In genomic region chr7:133641436-133641835, GRCh38 we compare ENCODE assay signal across 15 cellular contexts.
DNase-seq lines count a peak whose midpoint lies in the region; TF ChIP-seq lines count a peak whose summit lies in the region.
"Had no signal": no experiment of that assay in that cellular context is flagged by ENCODE, and none has a peak within 500 bp of the region (broad histone marks: within the 10 kb centered on the region; RNA-seq: fewer than 3 reads in every experiment).

No MANE protein-coding gene starts in this region.

- H3K27me3 ChIP-seq in liver (ENCODE audit: control insufficient read depth in 4 of 4, insufficient read depth in 4 of 4, low read length in 3 of 4) (no peaks in the 10 kb centered on the region), esophagus muscularis mucosa (no peaks in the 10 kb centered on the region)
- H3K27me3 ChIP-seq: BLaER1 treated with 17β-estradiol and CSF1 and Interleukin-3, amounts not matched to agents 10 nM and 100 nM had no signal

- DNase-seq in DMS53 (lab: John Stamatoyannopoulos, UW) (peak; percentile 11), DMS53 treated with DMSO at 0.1 percent for 48 hours (lab: John Stamatoyannopoulos, UW; ENCODE audit: unreplicated experiment) (no peak), kidney tubule cell (ENCODE audit: low spot score) (no peak), islet precursor cell (no peak), esophagus muscularis mucosa (ENCODE audit: extremely low spot score) (no peak)
- DNase-seq: KG1, NCI-H187 treated with DMSO at 0.1 percent for 48 hours, NCI-H2171 treated with DMSO at 0.1 percent for 48 hours, NCI-H82 had no signal

- H3K27ac ChIP-seq in VCaP (no peak overlapping the region), liver (ENCODE audit: low read depth in 1 of 2, low read length in 2 of 2) (no peak overlapping the region), esophagus muscularis mucosa (replicated peaks in 1 of 4) (no peak overlapping the region)
- H3K27ac ChIP-seq: 22Rv1; BLaER1 treated with 17β-estradiol and CSF1 and Interleukin-3, amounts not matched to agents 10 nM and 100 nM had no signal

- H3K4me1 ChIP-seq in liver (ENCODE audit: control insufficient read depth in 4 of 4, insufficient read depth in 4 of 4, low read length in 3 of 4) (no peaks in the 10 kb centered on the region), esophagus muscularis mucosa (peaks cover 0 to 10% (median 9%) of the 10 kb centered on the region in 4 donors)

- TF ChIP-seq POLR2A in esophagus muscularis mucosa (IDR thresholded peaks at IDR 0.05; ENCODE audit: low read depth): no peak

- H3K9ac ChIP-seq in liver (ENCODE audit: low read depth in 1 of 2, low read length in 2 of 2): no peak overlapping the region
- H3K9ac ChIP-seq: BLaER1 treated with 17β-estradiol and CSF1 and Interleukin-3, amounts not matched to agents 10 nM and 100 nM had no signal

- no peak for TF ChIP-seq RAD21 in Ishikawa (IDR thresholded peaks at IDR 0.05; ENCODE audit: low read depth)
- no peak for TF ChIP-seq RAD21 in liver (IDR thresholded peaks at IDR 0.05)

- H3K9me3 ChIP-seq in liver (ENCODE audit: control insufficient read depth in 4 of 4, low read length in 3 of 4): no peaks in the 10 kb centered on the region
- H3K9me3 ChIP-seq in esophagus muscularis mucosa: peaks cover 0 to 12% (median 4%) of the 10 kb centered on the region in 4 donors
- H3K9me3 ChIP-seq: HAP-1 had no signal

- no peak for TF ChIP-seq EP300 in Ishikawa (IDR thresholded peaks at IDR 0.05; ENCODE audit: borderline replicate concordance)
- no peak for TF ChIP-seq EP300 in esophagus muscularis mucosa (IDR thresholded peaks at IDR 0.05)

- TF ChIP-seq CTCF in VCaP (conservative IDR thresholded peaks at IDR 0.05) (peak; percentile 54), liver (IDR thresholded peaks at IDR 0.05; ENCODE audit: low read depth, low read length, missing input control) (no peak), esophagus muscularis mucosa (IDR thresholded peaks at IDR 0.05) (no peak)

- intact Hi-C loops in esophagus muscularis mucosa (cut with DNase I): no loop called here

- WGBS in liver: over 99% methylated on average over 2 of the region's 2 CpGs
- 96% methylated on average over 2 of the region's 2 CpGs for WGBS in esophagus muscularis mucosa

- H3K4me3 ChIP-seq in liver (ENCODE audit: low read depth in 1 of 3, low read length in 3 of 3) (no peak overlapping the region), esophagus muscularis mucosa (no peak overlapping the region)
- H3K4me3 ChIP-seq: BLaER1 treated with 17β-estradiol and CSF1 and Interleukin-3, amounts not matched to agents 10 nM and 100 nM; HAP-1 had no signal

- H3K36me3 ChIP-seq in liver (ENCODE audit: control insufficient read depth in 4 of 4, insufficient read depth in 3 of 4, low read depth in 1 of 4, low read length in 3 of 4) (no peaks in the 10 kb centered on the region), esophagus muscularis mucosa (no peaks in the 10 kb centered on the region)
- H3K36me3 ChIP-seq: HAP-1 had no signal

TF ChIP-seq in Ishikawa, 13 proteins besides CTCF, POLR2A, EP300 and RAD21:
- no peak for TF ChIP-seq CREB1 (IDR thresholded peaks at IDR 0.05; ENCODE audit: low read depth)
- TF ChIP-seq, protein P1, sequence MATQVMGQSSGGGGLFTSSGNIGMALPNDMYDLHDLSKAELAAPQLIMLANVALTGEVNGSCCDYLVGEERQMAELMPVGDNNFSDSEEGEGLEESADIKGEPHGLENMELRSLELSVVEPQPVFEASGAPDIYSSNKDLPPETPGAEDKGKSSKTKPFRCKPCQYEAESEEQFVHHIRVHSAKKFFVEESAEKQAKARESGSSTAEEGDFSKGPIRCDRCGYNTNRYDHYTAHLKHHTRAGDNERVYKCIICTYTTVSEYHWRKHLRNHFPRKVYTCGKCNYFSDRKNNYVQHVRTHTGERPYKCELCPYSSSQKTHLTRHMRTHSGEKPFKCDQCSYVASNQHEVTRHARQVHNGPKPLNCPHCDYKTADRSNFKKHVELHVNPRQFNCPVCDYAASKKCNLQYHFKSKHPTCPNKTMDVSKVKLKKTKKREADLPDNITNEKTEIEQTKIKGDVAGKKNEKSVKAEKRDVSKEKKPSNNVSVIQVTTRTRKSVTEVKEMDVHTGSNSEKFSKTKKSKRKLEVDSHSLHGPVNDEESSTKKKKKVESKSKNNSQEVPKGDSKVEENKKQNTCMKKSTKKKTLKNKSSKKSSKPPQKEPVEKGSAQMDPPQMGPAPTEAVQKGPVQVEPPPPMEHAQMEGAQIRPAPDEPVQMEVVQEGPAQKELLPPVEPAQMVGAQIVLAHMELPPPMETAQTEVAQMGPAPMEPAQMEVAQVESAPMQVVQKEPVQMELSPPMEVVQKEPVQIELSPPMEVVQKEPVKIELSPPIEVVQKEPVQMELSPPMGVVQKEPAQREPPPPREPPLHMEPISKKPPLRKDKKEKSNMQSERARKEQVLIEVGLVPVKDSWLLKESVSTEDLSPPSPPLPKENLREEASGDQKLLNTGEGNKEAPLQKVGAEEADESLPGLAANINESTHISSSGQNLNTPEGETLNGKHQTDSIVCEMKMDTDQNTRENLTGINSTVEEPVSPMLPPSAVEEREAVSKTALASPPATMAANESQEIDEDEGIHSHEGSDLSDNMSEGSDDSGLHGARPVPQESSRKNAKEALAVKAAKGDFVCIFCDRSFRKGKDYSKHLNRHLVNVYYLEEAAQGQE (IDR thresholded peaks at IDR 0.05; ENCODE audit: low read depth): peak; percentile 79
- TF ChIP-seq MAX (IDR thresholded peaks at IDR 0.05): no peak
TF ChIP-seq in Ishikawa: peak in this region for 1.

TF ChIP-seq in liver, 16 proteins besides CTCF, POLR2A, EP300 and RAD21:
- TF ChIP-seq JUND (IDR thresholded peaks at IDR 0.05) (no peak), TAF1 (conservative IDR thresholded peaks at IDR 0.05) (no peak), RXRA (IDR thresholded peaks at IDR 0.05) (no peak)
- TF ChIP-seq, protein P1 (IDR thresholded peaks at IDR 0.05): peak; percentile 54
